In the genomic region with DNA sequence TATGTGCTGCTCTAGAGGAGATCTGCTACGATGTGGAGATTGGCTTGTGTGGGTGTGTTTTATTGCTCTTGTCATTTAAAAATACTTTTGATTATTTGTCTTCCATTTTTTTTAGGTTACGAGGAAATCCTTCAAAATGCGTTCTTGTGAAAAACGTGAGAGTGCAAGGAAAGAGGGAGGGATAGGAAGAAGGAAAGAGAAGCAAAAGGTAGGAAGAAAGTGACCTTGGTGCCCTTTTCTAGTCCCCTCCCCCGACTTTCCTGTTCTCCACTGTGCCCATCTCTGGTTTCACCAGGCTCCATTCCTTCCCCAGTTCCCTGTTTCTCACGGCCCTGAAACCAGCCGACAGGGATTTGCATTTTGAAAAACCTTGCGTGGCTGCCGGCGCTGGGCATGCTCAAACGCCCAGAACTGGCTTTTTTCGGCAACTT, we compare ENCODE assay signal across 1 cellular context.
TF ChIP-seq lines count a peak whose summit lies in the region.

No MANE protein-coding gene starts in this region.

TF ChIP-seq in HCT116, 20 proteins besides CTCF, POLR2A, EP300 and RAD21 (continued from another document):
- no peak for TF ChIP-seq ATF3 (IDR thresholded peaks at IDR 0.05)
